Comparison of ENCODE assay signal across 8 cellular contexts in genomic region chr16:8173111-8173644, GRCh38.
DNase-seq lines count a peak whose midpoint lies in the region; ATAC-seq, FAIRE-seq and TF ChIP-seq lines count a peak whose summit lies in the region.

No MANE protein-coding gene starts in this region.

- no peaks in the 10 kb centered on the region for H3K36me3 Mint-ChIP-seq in astrocyte (ENCODE audit: low read depth, unreplicated experiment)
- no peaks in the 10 kb centered on the region for H3K36me3 Mint-ChIP-seq in effector memory CD8-positive, alpha-beta T cell (ENCODE audit: insufficient read depth)

- H3K36me3 ChIP-seq in astrocyte (ENCODE audit: insufficient read depth, low read length) = no peaks in the 10 kb centered on the region
- H3K36me3 ChIP-seq in iPS DF 6.9 (ENCODE audit: control insufficient read depth, insufficient read depth, low read length) = no peaks in the 10 kb centered on the region

- no peaks in the 10 kb centered on the region for H3K9me3 ChIP-seq in astrocyte (ENCODE audit: insufficient read depth, low read depth, low read length)
- H3K9me3 ChIP-seq in iPS DF 6.9 (ENCODE audit: control insufficient read depth, insufficient read depth, low read length) = no peaks in the 10 kb centered on the region

- H3K4me1 ChIP-seq in astrocyte (ENCODE audit: insufficient read depth, low read length) (no peaks in the 10 kb centered on the region), iPS DF 6.9 (ENCODE audit: control insufficient read depth, insufficient read depth, low read length) (no peaks in the 10 kb centered on the region)

- no peak overlapping the region for H3K9ac ChIP-seq in astrocyte (ENCODE audit: low read length)

- H3K27me3 ChIP-seq in astrocyte (ENCODE audit: insufficient read depth, low read length) (no peaks in the 10 kb centered on the region), iPS DF 6.9 (ENCODE audit: control insufficient read depth, insufficient read depth, low read length) (no peaks in the 10 kb centered on the region)

- no peak for FAIRE-seq in astrocyte (lab: Jason Lieb, UNC)

- peak; percentile 70 for ATAC-seq in HG03354 (IDR thresholded peaks at IDR 0.05; ENCODE audit: poor library complexity, severe bottlenecking, unreplicated experiment)
- ATAC-seq in effector memory CD8-positive, alpha-beta T cell (replicated peaks) = no peak

- DNase-seq in ELR (ENCODE audit: low read depth) (peak; percentile 29), NCI-H748 treated with DMSO at 0.1 percent for 48 hours (lab: John Stamatoyannopoulos, UW) (peak; percentile 75), astrocyte (ENCODE audit: low read depth) (peak; percentile 6), iPS DF 6.9 (ENCODE audit: low read depth, low spot score) (peak; percentile 52), activated gamma-delta T cell treated with Interleukin-2 at 50 U/mL for 16 hours (no peak)
- peak; percentile 8 to 18 (median 12) for DNase-seq in stimulated activated CD4-positive, alpha-beta T cell treated with anti-CD3 and anti-CD28 coated beads, Interleukin-12 subunit alpha, Interleukin-12 subunit beta, amount 100 ng/mL, for 48 hours (ENCODE audit: low read depth in 2 of 3, low spot score in 1 of 3)
- no peak for DNase-seq in effector memory CD8-positive, alpha-beta T cell

- no peak overlapping the region for H3K27ac Mint-ChIP-seq in astrocyte (ENCODE audit: unreplicated experiment)
- H3K27ac Mint-ChIP-seq in effector memory CD8-positive, alpha-beta T cell = no peak overlapping the region

- H3K4me3 Mint-ChIP-seq in astrocyte (ENCODE audit: unreplicated experiment) = no peak overlapping the region
- H3K4me3 Mint-ChIP-seq in effector memory CD8-positive, alpha-beta T cell = no peak overlapping the region

- no peak overlapping the region for H2AFZ ChIP-seq in astrocyte (ENCODE audit: low read depth, low read length)

- no peak overlapping the region for H3K4me2 ChIP-seq in astrocyte (ENCODE audit: low read length)

- no CpG with 5 or more reads among the region's 16 CpGs for WGBS in iPS DF 6.9 (ENCODE audit: insufficient coverage, insufficient read length)

- peak; percentile 64 for TF ChIP-seq CTCF in astrocyte (IDR thresholded peaks at IDR 0.05; ENCODE audit: insufficient read depth, low read depth, low read length)

- peaks cover 2% of the 10 kb centered on the region for H3K4me1 Mint-ChIP-seq in astrocyte (ENCODE audit: low read depth, unreplicated experiment)
- no peaks in the 10 kb centered on the region for H3K4me1 Mint-ChIP-seq in effector memory CD8-positive, alpha-beta T cell (ENCODE audit: low read depth in 2 of 2)

- no peak overlapping the region for H3K4me3 ChIP-seq in astrocyte (ENCODE audit: insufficient read depth, low read depth, low read length)
- no peak overlapping the region for H3K4me3 ChIP-seq in iPS DF 6.9 (ENCODE audit: low read length)

- H3K79me2 ChIP-seq in astrocyte (ENCODE audit: insufficient read depth, low read length) = no peaks in the 10 kb centered on the region

- H4K20me1 ChIP-seq in astrocyte (ENCODE audit: insufficient read depth, low read length) = no peaks in the 10 kb centered on the region

- H3K9me3 Mint-ChIP-seq in astrocyte (ENCODE audit: unreplicated experiment) = peaks cover 3% of the 10 kb centered on the region
- peaks cover 9 to 18% of the 10 kb centered on the region in 2 donors for H3K9me3 Mint-ChIP-seq in effector memory CD8-positive, alpha-beta T cell

- H3K27ac ChIP-seq in astrocyte (ENCODE audit: low read depth, low read length) = no peak overlapping the region
- H3K27ac ChIP-seq in iPS DF 6.9 (ENCODE audit: low read length) = no peak overlapping the region

- H3K27me3 Mint-ChIP-seq in astrocyte (ENCODE audit: low read depth, unreplicated experiment) = peaks cover 9% of the 10 kb centered on the region
- H3K27me3 Mint-ChIP-seq in effector memory CD8-positive, alpha-beta T cell = no peaks in the 10 kb centered on the region

Comparison
In these comparisons a context has a peak if more than half of its experiments do, and no peak if none do; other contexts are left out.
1. DNase-seq: peak in ELR (single experiment), NCI-H748 treated with DMSO at 0.1 percent for 48 hours (single experiment), astrocyte (single experiment), iPS DF 6.9 (single experiment) and stimulated activated CD4-positive, alpha-beta T cell treated with anti-CD3 and anti-CD28 coated beads, Interleukin-12 subunit alpha, Interleukin-12 subunit beta, amount 100 ng/mL, for 48 hours (3 of 3); none in activated gamma-delta T cell treated with Interleukin-2 at 50 U/mL for 16 hours (single experiment) and effector memory CD8-positive, alpha-beta T cell (0 of 3).